18 cellular contexts compared by ENCODE assay signal in the genomic region with DNA sequence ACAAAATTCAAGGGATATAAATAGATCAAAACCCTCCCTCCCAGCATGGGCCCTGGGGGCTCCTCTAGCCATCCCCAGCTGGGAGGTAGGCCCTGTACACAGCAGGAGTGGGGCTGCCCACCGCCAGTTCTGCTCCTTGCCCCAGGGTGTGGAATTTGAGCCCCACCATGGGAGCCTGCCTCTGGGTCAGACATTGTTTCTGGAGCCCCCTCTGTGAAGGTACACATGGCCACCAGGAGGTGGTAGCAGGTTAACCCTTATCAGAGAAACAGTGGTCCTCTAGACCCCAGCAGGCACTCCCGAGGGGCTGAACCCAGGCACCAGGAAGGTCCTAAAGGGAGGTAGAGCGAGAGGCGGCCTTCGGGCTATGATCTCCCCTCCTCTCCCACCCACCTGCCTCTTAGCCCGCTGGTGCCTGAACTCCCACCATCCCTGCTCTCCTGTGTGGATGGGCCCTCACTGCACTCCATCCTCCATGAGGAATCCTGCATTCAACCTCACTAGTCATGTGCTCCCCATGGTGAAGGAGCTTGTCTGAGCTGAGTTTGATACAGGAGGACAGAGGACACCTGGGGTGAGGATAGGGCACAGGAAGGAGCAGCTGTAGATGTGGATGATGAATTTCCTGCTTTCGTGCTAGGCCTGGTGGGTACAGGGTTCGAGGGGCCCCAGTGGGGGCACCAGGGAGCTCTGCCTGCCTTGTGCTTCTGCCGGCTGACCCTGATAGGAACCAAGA.
"Had no signal": no experiment of that assay in that cellular context is flagged by ENCODE, and none has a peak within 500 bp of the region (broad histone marks: within the 10 kb centered on the region; RNA-seq: fewer than 3 reads in every experiment).

No MANE protein-coding gene starts in this region.

- H3K27ac ChIP-seq: adrenal gland, colonic mucosa, heart right ventricle, neural progenitor cell, parathyroid adenoma, upper lobe of right lung had no signal

- H3K4me3 Mint-ChIP-seq: activated CD4-positive, alpha-beta T cell treated with anti-CD3 and anti-CD28 coated beads, Interleukin-2, amount 10 ng/mL, durations not matched to agents 7 days and 5 days; activated naive CD4-positive, alpha-beta T cell treated with anti-CD3 and anti-CD28 coated beads, Interleukin-2, amount 10 ng/mL, durations not matched to agents 7 days and 5 days; mesothelial cell of epicardium; neural progenitor cell; stimulated activated naive CD8-positive, alpha-beta T cell treated with anti-CD3 and anti-CD28 coated beads, Interleukin-15, Interleukin-2, amounts not matched to agents 100 ng/mL and 50 ng/mL, for 24 hours had no signal

- H3K4me1 Mint-ChIP-seq: activated CD4-positive, alpha-beta T cell treated with anti-CD3 and anti-CD28 coated beads, Interleukin-2, amount 10 ng/mL, durations not matched to agents 7 days and 5 days; activated naive CD4-positive, alpha-beta T cell treated with anti-CD3 and anti-CD28 coated beads, Interleukin-2, amount 10 ng/mL, durations not matched to agents 7 days and 5 days had no signal

- H3K4me1 ChIP-seq: adrenal gland, colonic mucosa, heart right ventricle, parathyroid adenoma, upper lobe of right lung had no signal

- H3K27me3 ChIP-seq: adrenal gland, colonic mucosa, neural progenitor cell, upper lobe of right lung had no signal

- H3K9me3 ChIP-seq: adrenal gland, colonic mucosa, heart right ventricle, upper lobe of right lung had no signal

- H3K9me3 Mint-ChIP-seq: activated CD4-positive, alpha-beta T cell treated with anti-CD3 and anti-CD28 coated beads, Interleukin-2, amount 10 ng/mL, durations not matched to agents 7 days and 5 days; activated naive CD4-positive, alpha-beta T cell treated with anti-CD3 and anti-CD28 coated beads, Interleukin-2, amount 10 ng/mL, durations not matched to agents 7 days and 5 days; activated T-helper 2 cell treated with anti-CD3 and anti-CD28 coated beads, Interferon-gamma antibody, Interleukin-2, Interleukin-4, amounts not matched to agents 10 μg/mL and 5 μg/mL and 100 μg/mL, durations not matched to agents 14 hours and 24 hours and 36 hours; mesothelial cell of epicardium; neural progenitor cell; stimulated activated naive CD8-positive, alpha-beta T cell treated with anti-CD3 and anti-CD28 coated beads, Interleukin-15, Interleukin-2, amounts not matched to agents 100 ng/mL and 50 ng/mL, for 24 hours had no signal

- DNase-seq: activated CD4-positive, alpha-beta T cell treated with anti-CD3 and anti-CD28 coated beads, Interleukin-2, amount 10 ng/mL, durations not matched to agents 7 days and 5 days; activated CD4-positive, CD25-positive, alpha-beta regulatory T cell; activated CD8-positive, alpha-beta memory T cell treated with anti-CD3 and anti-CD28 coated beads for 24 hours; activated naive CD4-positive, alpha-beta T cell treated with anti-CD3 and anti-CD28 coated beads, Interleukin-2, amount 10 ng/mL, durations not matched to agents 7 days and 5 days; adrenal gland; caudate nucleus; colonic mucosa; foreskin melanocyte; heart right ventricle; kidney; stimulated activated CD4-positive, alpha-beta T cell treated with anti-CD3 and anti-CD28 coated beads, Interleukin-15, amount 100 ng/mL, for 24 hours; stimulated activated CD4-positive, alpha-beta T cell treated with anti-CD3 and anti-CD28 coated beads, Interleukin-4, amount 100 ng/mL, for 24 hours; upper lobe of right lung had no signal

- H3K4me3 ChIP-seq: adrenal gland, colonic mucosa, heart right ventricle, neural progenitor cell, upper lobe of right lung had no signal

- H3K36me3 ChIP-seq: adrenal gland, colonic mucosa, heart right ventricle, neural progenitor cell, upper lobe of right lung had no signal

- H3K36me3 Mint-ChIP-seq: activated naive CD4-positive, alpha-beta T cell treated with anti-CD3 and anti-CD28 coated beads, Interleukin-2, amount 10 ng/mL, durations not matched to agents 7 days and 5 days; mesothelial cell of epicardium; neural progenitor cell had no signal

- H3K27me3 Mint-ChIP-seq: activated CD4-positive, alpha-beta T cell treated with anti-CD3 and anti-CD28 coated beads, Interleukin-2, amount 10 ng/mL, durations not matched to agents 7 days and 5 days; stimulated activated naive CD8-positive, alpha-beta T cell treated with anti-CD3 and anti-CD28 coated beads, Interleukin-15, Interleukin-2, amounts not matched to agents 100 ng/mL and 50 ng/mL, for 24 hours had no signal

- H3K9ac ChIP-seq: neural progenitor cell, parathyroid adenoma had no signal

- H3K4me2 ChIP-seq: neural progenitor cell had no signal

- H3K27ac Mint-ChIP-seq: activated CD4-positive, alpha-beta T cell treated with anti-CD3 and anti-CD28 coated beads, Interleukin-2, amount 10 ng/mL, durations not matched to agents 7 days and 5 days; activated naive CD4-positive, alpha-beta T cell treated with anti-CD3 and anti-CD28 coated beads, Interleukin-2, amount 10 ng/mL, durations not matched to agents 7 days and 5 days; activated T-helper 2 cell treated with anti-CD3 and anti-CD28 coated beads, Interferon-gamma antibody, Interleukin-2, Interleukin-4, amounts not matched to agents 10 μg/mL and 5 μg/mL and 100 μg/mL, durations not matched to agents 14 hours and 24 hours and 36 hours; mesothelial cell of epicardium; stimulated activated naive CD8-positive, alpha-beta T cell treated with anti-CD3 and anti-CD28 coated beads, Interleukin-15, Interleukin-2, amounts not matched to agents 100 ng/mL and 50 ng/mL, for 24 hours had no signal
